Comparison of ENCODE assay signal across 12 cellular contexts in the genomic region with DNA sequence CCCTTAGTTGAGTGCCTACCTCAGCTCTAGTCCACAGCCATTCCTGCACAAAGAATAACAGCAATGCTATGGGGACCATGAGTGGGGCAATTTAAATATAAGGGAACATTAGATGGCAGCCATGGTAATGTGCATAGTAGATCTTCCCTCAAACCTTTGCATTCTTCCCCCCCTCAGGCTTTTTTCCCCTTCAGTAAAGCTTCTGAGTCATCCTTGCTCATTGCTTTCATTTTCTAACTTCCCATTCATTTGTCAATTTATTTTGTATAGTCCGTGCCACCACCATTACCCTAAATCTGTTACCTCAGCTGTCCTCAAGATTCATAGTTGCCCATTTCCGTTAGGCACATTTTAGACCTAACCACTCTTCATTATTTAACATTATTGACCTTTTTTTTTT. TPM values are rescaled to one million over a fixed set of nuclear protein-coding genes. Genes with fewer than 3 reads are reported as not detected.
A peak's percentile ranks its signal among the peaks of the same experiment; 100 is the strongest.
DNase-seq lines count a peak whose midpoint lies in the region; ATAC-seq lines count a peak whose summit lies in the region.
"Had no signal": no experiment of that assay in that cellular context is flagged by ENCODE, and none has a peak within 500 bp of the region (broad histone marks: within the 10 kb centered on the region; RNA-seq: fewer than 3 reads in every experiment).

No MANE protein-coding gene starts in this region.

- no peaks in the 10 kb centered on the region for H3K27me3 ChIP-seq in mesendoderm (ENCODE audit: insufficient read depth, low read length, poor library complexity)
- H3K27me3 ChIP-seq: cardiac muscle cell had no signal

- H3K23ac ChIP-seq in mesendoderm (ENCODE audit: low read length) = no peak overlapping the region

- no peak overlapping the region for H2BK15ac ChIP-seq in mesendoderm (replicated peaks; ENCODE audit: low read depth)

- no peaks in the 10 kb centered on the region for H3K36me3 ChIP-seq in mesendoderm (ENCODE audit: control insufficient read depth, insufficient read depth, low read length)
- H3K36me3 ChIP-seq: cardiac muscle cell had no signal

- no peak overlapping the region for H3K18ac ChIP-seq in mesendoderm (ENCODE audit: low read length)

- no peak overlapping the region for H3K27ac ChIP-seq in mesendoderm (ENCODE audit: low read depth, low read length)
- H3K27ac ChIP-seq: cardiac muscle cell had no signal

- WGBS in mesendoderm (ENCODE audit: extremely low coverage, insufficient coverage, low lambda C conversion rate) = no CpG with 5 or more reads among the region's 2 CpGs

- H3K79me1 ChIP-seq in mesendoderm (ENCODE audit: low read length) = no peaks in the 10 kb centered on the region

- no peak overlapping the region for H3K4me3 ChIP-seq in mesendoderm (ENCODE audit: low read length)
- H3K4me3 ChIP-seq: cardiac muscle cell had no signal

- H2BK5ac ChIP-seq in mesendoderm (ENCODE audit: low read length) = no peak overlapping the region

- peaks cover 5% of the 10 kb centered on the region for H3K79me2 ChIP-seq in mesendoderm (ENCODE audit: control insufficient read depth, insufficient read depth, low read length)

- H3K4ac ChIP-seq in mesendoderm (ENCODE audit: low read depth, low read length) = no peak overlapping the region

- H4K5ac ChIP-seq in mesendoderm (ENCODE audit: low read length) = no peak overlapping the region

- peak; percentile 2 to 20 for DNase-seq in NOMO-1 (lab: John Stamatoyannopoulos, UW; ENCODE audit: unreplicated experiment in 2 of 2)
- DNase-seq in NOMO-1 treated with dmso at 0.1 percent for 144 hours (lab: John Stamatoyannopoulos, UW; ENCODE audit: unreplicated experiment) = no peak
- peak; percentile 80 for DNase-seq in M059J (ENCODE audit: low read depth)
- peak; percentile 30 for DNase-seq in amniotic stem cell (lab: John Stamatoyannopoulos, UW)
- peak; percentile 19 for DNase-seq in mesendoderm
- DNase-seq in NCI-H2196 (lab: John Stamatoyannopoulos, UW; ENCODE audit: unreplicated experiment) = no peak
- DNase-seq in 8988T = no peak
- DNase-seq: NCI-H146, NCI-H526 treated with DMSO at 0.1 percent for 48 hours had no signal

- ATAC-seq in HG03108 (IDR thresholded peaks at IDR 0.05; ENCODE audit: unreplicated experiment) = no peak
- ATAC-seq: WTC11 had no signal

- H3K4me1 ChIP-seq in mesendoderm (ENCODE audit: control insufficient read depth, low read depth, low read length) = no peaks in the 10 kb centered on the region

- no peak overlapping the region for H4K8ac ChIP-seq in mesendoderm (ENCODE audit: low read depth, low read length)

- no peak overlapping the region for H3K4me2 ChIP-seq in mesendoderm (ENCODE audit: low read length)

- no peak overlapping the region for H3K56ac ChIP-seq in mesendoderm (ENCODE audit: low read length)

- no peak overlapping the region for H3K9ac ChIP-seq in mesendoderm (ENCODE audit: low read length)

- H2AK5ac ChIP-seq in mesendoderm (ENCODE audit: low read length) = no peak overlapping the region

- no peak overlapping the region for H2BK120ac ChIP-seq in mesendoderm (ENCODE audit: low read depth, low read length)

RNA-seq across cellular contexts. Expression of a gene that starts 10.7 kb away (rescaled TPM):
- total RNA-seq in M059J (2014; rRNA removed; shearing (Covaris generic)) = 4.6 and 8.1 TPM in 2 replicates
- polyA plus RNA-seq in mesendoderm (2013, experiment 1 of 2) = 14.8 TPM
- 14.7 TPM for polyA plus RNA-seq in mesendoderm (2013, experiment 2 of 2)

Comparison
In these comparisons a context has a peak if more than half of its experiments do, and no peak if none do; other contexts are left out.
1. DNase-seq: peak in NOMO-1 (2 of 2), M059J (single experiment), amniotic stem cell (single experiment) and mesendoderm (single experiment); none in NOMO-1 treated with dmso at 0.1 percent for 144 hours (single experiment), NCI-H2196 (single experiment) and 8988T (single experiment).